In the genomic region with DNA sequence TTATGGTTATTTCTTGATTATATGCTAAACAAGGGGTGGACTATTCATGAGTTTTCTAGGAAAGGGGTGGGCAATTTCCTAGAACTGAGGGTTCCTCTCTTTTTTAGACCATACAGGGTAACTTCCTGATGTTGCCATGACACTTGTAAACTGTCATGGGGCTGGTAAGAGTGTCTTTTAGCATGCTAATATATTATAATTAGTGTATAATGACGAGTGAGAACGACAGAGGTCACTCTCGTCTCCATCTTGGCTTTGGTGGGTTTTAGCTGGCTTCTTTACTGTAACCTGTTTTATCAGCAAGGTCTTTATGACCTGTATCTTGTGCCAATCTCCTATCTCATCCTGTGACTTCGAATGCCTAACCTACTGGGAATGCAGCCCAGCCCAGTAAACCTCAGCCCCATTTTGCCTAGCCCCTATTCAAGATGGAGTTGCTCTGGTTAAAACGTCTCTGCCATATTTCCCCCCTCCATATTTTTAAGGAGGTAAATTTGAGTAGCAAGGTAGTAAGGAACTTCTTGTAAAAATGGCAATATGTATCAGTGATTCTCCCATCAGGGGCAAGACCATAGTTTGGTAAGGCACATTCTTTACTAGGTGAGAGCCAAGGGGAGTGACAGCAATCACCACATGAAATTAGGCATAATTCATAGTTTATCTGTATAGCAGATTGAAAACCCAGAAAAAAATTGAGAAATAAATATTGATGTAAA, we compare ENCODE assay signal across 2 cellular contexts.
A peak's percentile ranks its signal among the peaks of the same experiment; 100 is the strongest.
TF ChIP-seq lines count a peak whose summit lies in the region.

No MANE protein-coding gene starts in this region.

TF ChIP-seq in A549, 52 proteins besides CTCF, POLR2A, EP300 and RAD21 (continues in another document):
- TF ChIP-seq, protein P1, sequence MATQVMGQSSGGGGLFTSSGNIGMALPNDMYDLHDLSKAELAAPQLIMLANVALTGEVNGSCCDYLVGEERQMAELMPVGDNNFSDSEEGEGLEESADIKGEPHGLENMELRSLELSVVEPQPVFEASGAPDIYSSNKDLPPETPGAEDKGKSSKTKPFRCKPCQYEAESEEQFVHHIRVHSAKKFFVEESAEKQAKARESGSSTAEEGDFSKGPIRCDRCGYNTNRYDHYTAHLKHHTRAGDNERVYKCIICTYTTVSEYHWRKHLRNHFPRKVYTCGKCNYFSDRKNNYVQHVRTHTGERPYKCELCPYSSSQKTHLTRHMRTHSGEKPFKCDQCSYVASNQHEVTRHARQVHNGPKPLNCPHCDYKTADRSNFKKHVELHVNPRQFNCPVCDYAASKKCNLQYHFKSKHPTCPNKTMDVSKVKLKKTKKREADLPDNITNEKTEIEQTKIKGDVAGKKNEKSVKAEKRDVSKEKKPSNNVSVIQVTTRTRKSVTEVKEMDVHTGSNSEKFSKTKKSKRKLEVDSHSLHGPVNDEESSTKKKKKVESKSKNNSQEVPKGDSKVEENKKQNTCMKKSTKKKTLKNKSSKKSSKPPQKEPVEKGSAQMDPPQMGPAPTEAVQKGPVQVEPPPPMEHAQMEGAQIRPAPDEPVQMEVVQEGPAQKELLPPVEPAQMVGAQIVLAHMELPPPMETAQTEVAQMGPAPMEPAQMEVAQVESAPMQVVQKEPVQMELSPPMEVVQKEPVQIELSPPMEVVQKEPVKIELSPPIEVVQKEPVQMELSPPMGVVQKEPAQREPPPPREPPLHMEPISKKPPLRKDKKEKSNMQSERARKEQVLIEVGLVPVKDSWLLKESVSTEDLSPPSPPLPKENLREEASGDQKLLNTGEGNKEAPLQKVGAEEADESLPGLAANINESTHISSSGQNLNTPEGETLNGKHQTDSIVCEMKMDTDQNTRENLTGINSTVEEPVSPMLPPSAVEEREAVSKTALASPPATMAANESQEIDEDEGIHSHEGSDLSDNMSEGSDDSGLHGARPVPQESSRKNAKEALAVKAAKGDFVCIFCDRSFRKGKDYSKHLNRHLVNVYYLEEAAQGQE (IDR thresholded peaks at IDR 0.05) = no peak
- TF ChIP-seq, protein P2, sequence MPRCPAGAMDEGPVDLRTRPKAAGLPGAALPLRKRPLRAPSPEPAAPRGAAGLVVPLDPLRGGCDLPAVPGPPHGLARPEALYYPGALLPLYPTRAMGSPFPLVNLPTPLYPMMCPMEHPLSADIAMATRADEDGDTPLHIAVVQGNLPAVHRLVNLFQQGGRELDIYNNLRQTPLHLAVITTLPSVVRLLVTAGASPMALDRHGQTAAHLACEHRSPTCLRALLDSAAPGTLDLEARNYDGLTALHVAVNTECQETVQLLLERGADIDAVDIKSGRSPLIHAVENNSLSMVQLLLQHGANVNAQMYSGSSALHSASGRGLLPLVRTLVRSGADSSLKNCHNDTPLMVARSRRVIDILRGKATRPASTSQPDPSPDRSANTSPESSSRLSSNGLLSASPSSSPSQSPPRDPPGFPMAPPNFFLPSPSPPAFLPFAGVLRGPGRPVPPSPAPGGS (IDR thresholded peaks at IDR 0.05) = peak; percentile 25; the same call in 1 of the 3 replicates
- TF ChIP-seq ZC3H11A (IDR thresholded peaks at IDR 0.05) (no peak), EHMT2 (IDR thresholded peaks at IDR 0.05; ENCODE audit: low read depth) (no peak), NPAS2 (CRISPR knock-in tag; IDR thresholded peaks at IDR 0.05; ENCODE audit: borderline replicate concordance) (no peak), RARB (CRISPR knock-in tag; IDR thresholded peaks at IDR 0.05) (peak; percentile 86; the same call in 1 of the 2 replicates), FOSB (CRISPR knock-in tag; IDR thresholded peaks at IDR 0.05) (peak; percentile 97), CEBPB (IDR thresholded peaks at IDR 0.05) (no peak), MAZ (IDR thresholded peaks at IDR 0.05; ENCODE audit: borderline replicate concordance, low read depth, low read length) (no peak), EHF (CRISPR knock-in tag; IDR thresholded peaks at IDR 0.05) (peak; percentile 94), JUNB (IDR thresholded peaks at IDR 0.05) (no peak), CBX8 (IDR thresholded peaks at IDR 0.05) (no peak), POLR2AphosphoS2 (conservative IDR thresholded peaks at IDR 0.05; ENCODE audit: low read length) (peak; percentile 98), HOXA7 (CRISPR knock-in tag; IDR thresholded peaks at IDR 0.05) (peak; percentile 97), CHD2 (IDR thresholded peaks at IDR 0.05; ENCODE audit: low read length, partially characterized antibody) (no peak), TFCP2L1 (CRISPR knock-in tag; IDR thresholded peaks at IDR 0.05) (peak; percentile 89), JUN (IDR thresholded peaks at IDR 0.05) (peak; percentile 50 to 77; a peak in 3 of 5 replicates), SREBF2 (IDR thresholded peaks at IDR 0.05) (no peak), KDM5A (IDR thresholded peaks at IDR 0.05) (no peak), HEYL (CRISPR knock-in tag; IDR thresholded peaks at IDR 0.05) (peak; percentile 94), TP53 (CRISPR knock-in tag; IDR thresholded peaks at IDR 0.05) (peak; percentile 76; the same call in 1 of the 2 replicates), HOXB5 (CRISPR knock-in tag; IDR thresholded peaks at IDR 0.05) (peak; percentile 90), FOSL2 (IDR thresholded peaks at IDR 0.05) (no peak), FOSL2 (CRISPR knock-in tag; IDR thresholded peaks at IDR 0.05) (peak; percentile 50)
- TF ChIP-seq, protein P3, sequence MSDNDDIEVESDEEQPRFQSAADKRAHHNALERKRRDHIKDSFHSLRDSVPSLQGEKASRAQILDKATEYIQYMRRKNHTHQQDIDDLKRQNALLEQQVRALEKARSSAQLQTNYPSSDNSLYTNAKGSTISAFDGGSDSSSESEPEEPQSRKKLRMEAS (IDR thresholded peaks at IDR 0.05) = no peak
- TF ChIP-seq, protein P4, sequence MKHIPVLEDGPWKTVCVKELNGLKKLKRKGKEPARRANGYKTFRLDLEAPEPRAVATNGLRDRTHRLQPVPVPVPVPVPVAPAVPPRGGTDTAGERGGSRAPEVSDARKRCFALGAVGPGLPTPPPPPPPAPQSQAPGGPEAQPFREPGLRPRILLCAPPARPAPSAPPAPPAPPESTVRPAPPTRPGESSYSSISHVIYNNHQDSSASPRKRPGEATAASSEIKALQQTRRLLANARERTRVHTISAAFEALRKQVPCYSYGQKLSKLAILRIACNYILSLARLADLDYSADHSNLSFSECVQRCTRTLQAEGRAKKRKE (CRISPR knock-in tag; IDR thresholded peaks at IDR 0.05; ENCODE audit: low read depth) = peak; percentile 95; the same call in 1 of the 2 replicates
- TF ChIP-seq, protein P5, sequence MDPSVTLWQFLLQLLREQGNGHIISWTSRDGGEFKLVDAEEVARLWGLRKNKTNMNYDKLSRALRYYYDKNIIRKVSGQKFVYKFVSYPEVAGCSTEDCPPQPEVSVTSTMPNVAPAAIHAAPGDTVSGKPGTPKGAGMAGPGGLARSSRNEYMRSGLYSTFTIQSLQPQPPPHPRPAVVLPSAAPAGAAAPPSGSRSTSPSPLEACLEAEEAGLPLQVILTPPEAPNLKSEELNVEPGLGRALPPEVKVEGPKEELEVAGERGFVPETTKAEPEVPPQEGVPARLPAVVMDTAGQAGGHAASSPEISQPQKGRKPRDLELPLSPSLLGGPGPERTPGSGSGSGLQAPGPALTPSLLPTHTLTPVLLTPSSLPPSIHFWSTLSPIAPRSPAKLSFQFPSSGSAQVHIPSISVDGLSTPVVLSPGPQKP (IDR thresholded peaks at IDR 0.05; ENCODE audit: low read depth, low read length) = no peak
- TF ChIP-seq, protein P6, sequence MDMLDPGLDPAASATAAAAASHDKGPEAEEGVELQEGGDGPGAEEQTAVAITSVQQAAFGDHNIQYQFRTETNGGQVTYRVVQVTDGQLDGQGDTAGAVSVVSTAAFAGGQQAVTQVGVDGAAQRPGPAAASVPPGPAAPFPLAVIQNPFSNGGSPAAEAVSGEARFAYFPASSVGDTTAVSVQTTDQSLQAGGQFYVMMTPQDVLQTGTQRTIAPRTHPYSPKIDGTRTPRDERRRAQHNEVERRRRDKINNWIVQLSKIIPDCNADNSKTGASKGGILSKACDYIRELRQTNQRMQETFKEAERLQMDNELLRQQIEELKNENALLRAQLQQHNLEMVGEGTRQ (IDR thresholded peaks at IDR 0.05) = no peak

TF ChIP-seq in endothelial cell of umbilical vein, 7 proteins besides CTCF, POLR2A, EP300 and RAD21:
- TF ChIP-seq POLR2AphosphoS5 (IDR thresholded peaks at IDR 0.05; ENCODE audit: insufficient read depth, low read depth, low read length) (no peak), GATA2 (IDR thresholded peaks at IDR 0.05; ENCODE audit: insufficient read depth, insufficient read length, low read depth, low read length) (no peak), MYC (IDR thresholded peaks at IDR 0.05; ENCODE audit: low read depth, low read length) (no peak), FOS (IDR thresholded peaks at IDR 0.05; ENCODE audit: borderline replicate concordance, insufficient read depth, low read length) (no peak), EZH2 (IDR thresholded peaks at IDR 0.05; ENCODE audit: borderline replicate concordance, low read depth, low read length, severe bottlenecking) (no peak), JUN (IDR thresholded peaks at IDR 0.05; ENCODE audit: borderline replicate concordance, insufficient read depth, insufficient read length, low read depth) (no peak)
- TF ChIP-seq, protein P3 (IDR thresholded peaks at IDR 0.05; ENCODE audit: insufficient read depth, insufficient read length) = no peak
